ENCODE assay signal across 1 cellular context in genomic region chr19:57849162-57849665, GRCh38.
A peak's percentile ranks its signal among the peaks of the same experiment; 100 is the strongest.
TF ChIP-seq lines count a peak whose summit lies in the region.

No MANE protein-coding gene starts in this region.

TF ChIP-seq in HepG2, 621 proteins besides CTCF, POLR2A, EP300 and RAD21:
- TF ChIP-seq ZC3H13 (CRISPR knock-in tag; IDR thresholded peaks at IDR 0.05), result 0 out of 2 replicates have a peak, but pooled peaks have one; percentile 13
